Comparison of ENCODE assay signal across 21 cellular contexts in genomic region chr2:1655461-1655860, GRCh38.
A peak's percentile ranks its signal among the peaks of the same experiment; 100 is the strongest.
DNase-seq lines count a peak whose midpoint lies in the region; ATAC-seq and TF ChIP-seq lines count a peak whose summit lies in the region.
"Had no signal": no experiment of that assay in that cellular context is flagged by ENCODE, and none has a peak within 500 bp of the region (broad histone marks: within the 10 kb centered on the region; RNA-seq: fewer than 3 reads in every experiment).

No MANE protein-coding gene starts in this region.

- H3K18ac ChIP-seq in neuronal stem cell (ENCODE audit: low read length), result peak overlapping the region; percentile 46

- no peak overlapping the region for H3K4me3 Mint-ChIP-seq in chondrocyte (ENCODE audit: unreplicated experiment)
- H3K4me3 Mint-ChIP-seq: activated CD8-positive, alpha-beta memory T cell treated with anti-CD3 and anti-CD28 coated beads, Interleukin-2, amount 10 ng/mL, durations not matched to agents 7 days and 5 days; activated naive CD8-positive, alpha-beta T cell; activated T-helper 1 cell treated with anti-CD3 and anti-CD28 coated beads, Interleukin-12 subunit alpha, Interleukin-12 subunit beta, Interleukin-2, Interleukin-4 antibody, amounts not matched to agents 30 ng/mL and 10 ng/mL and 1 ng/mL, durations not matched to agents 14 hours and 24 hours and 36 hours; naive thymus-derived CD4-positive, alpha-beta T cell; T-helper 2 cell treated with Interferon-gamma antibody and Interleukin-4, amounts not matched to agents 5 μg/mL and 100 μg/mL, for 36 hours had no signal

- H3K14ac ChIP-seq in neuronal stem cell (ENCODE audit: low read length), result no peak overlapping the region

- H4K91ac ChIP-seq in neuronal stem cell (ENCODE audit: low read depth, low read length, poor library complexity), result no peak overlapping the region

- H2AFZ ChIP-seq in neuronal stem cell (ENCODE audit: low read length), result no peak overlapping the region
- H2AFZ ChIP-seq: parathyroid adenoma had no signal

- peaks cover 8 to 49% (median 26%) of the 10 kb centered on the region in 9 donors for H3K4me1 ChIP-seq in heart right ventricle
- no peaks in the 10 kb centered on the region for H3K4me1 ChIP-seq in neuronal stem cell (ENCODE audit: control insufficient read depth in 2 of 2, insufficient read depth in 1 of 2, low read depth in 1 of 2, low read length in 2 of 2)
- peaks cover 46 to 78% of the 10 kb centered on the region in 2 donors for H3K4me1 ChIP-seq in thoracic aorta (ENCODE audit: control insufficient read depth in 1 of 2, low read depth in 2 of 2)
- H3K4me1 ChIP-seq: parathyroid adenoma had no signal

- H3K27ac ChIP-seq in heart right ventricle, result peak overlapping the region in 5 of 10 donors; percentile 58 to 88 (median 71)
- no peak overlapping the region for H3K27ac ChIP-seq in neuronal stem cell (replicated peaks; ENCODE audit: low read length)
- peak overlapping the region; percentile 94 to 95 for H3K27ac ChIP-seq in thoracic aorta
- H3K27ac ChIP-seq: parathyroid adenoma had no signal

- H3K4me2 ChIP-seq in neuronal stem cell (ENCODE audit: insufficient read depth, low read length, poor library complexity, severe bottlenecking), result no peak overlapping the region

- peak overlapping the region; percentile 61 for H3K9ac ChIP-seq in neuronal stem cell (ENCODE audit: low read depth, low read length, poor library complexity)
- H3K9ac ChIP-seq: parathyroid adenoma had no signal

- no peak overlapping the region for H2AK5ac ChIP-seq in neuronal stem cell (ENCODE audit: low read depth, low read length)

- H3K27ac Mint-ChIP-seq in chondrocyte (ENCODE audit: unreplicated experiment), result no peak overlapping the region
- H3K27ac Mint-ChIP-seq: activated CD8-positive, alpha-beta memory T cell treated with anti-CD3 and anti-CD28 coated beads, Interleukin-2, amount 10 ng/mL, durations not matched to agents 7 days and 5 days; activated naive CD8-positive, alpha-beta T cell; activated T-helper 1 cell treated with anti-CD3 and anti-CD28 coated beads, Interleukin-12 subunit alpha, Interleukin-12 subunit beta, Interleukin-2, Interleukin-4 antibody, amounts not matched to agents 30 ng/mL and 10 ng/mL and 1 ng/mL, durations not matched to agents 14 hours and 24 hours and 36 hours; naive thymus-derived CD4-positive, alpha-beta T cell; T-helper 2 cell treated with Interferon-gamma antibody and Interleukin-4, amounts not matched to agents 5 μg/mL and 100 μg/mL, for 36 hours had no signal

- H3K4me1 Mint-ChIP-seq in chondrocyte (ENCODE audit: low read depth), result peaks cover 8% of the 10 kb centered on the region
- H3K4me1 Mint-ChIP-seq: activated CD8-positive, alpha-beta memory T cell treated with anti-CD3 and anti-CD28 coated beads, Interleukin-2, amount 10 ng/mL, durations not matched to agents 7 days and 5 days had no signal

- ATAC-seq in Right ventricle myocardium superior (ENCODE audit: poor library complexity), result no peak
- ATAC-seq in heart right ventricle, result no peak
- ATAC-seq in thoracic aorta (ENCODE audit: insufficient number of reproducible peaks, low FRiP score, low read depth), result no peak
- ATAC-seq: activated CD8-positive, alpha-beta memory T cell treated with anti-CD3 and anti-CD28 coated beads, Interleukin-2, amount 10 ng/mL, durations not matched to agents 7 days and 5 days; naive thymus-derived CD4-positive, alpha-beta T cell had no signal

- H3K4me3 ChIP-seq in heart right ventricle, result no peak overlapping the region
- H3K4me3 ChIP-seq in neuronal stem cell (ENCODE audit: low read length in 2 of 2), result no peak overlapping the region
- H3K4me3 ChIP-seq in thoracic aorta, result no peak overlapping the region

- H3K9me3 ChIP-seq in heart right ventricle, result no peaks in the 10 kb centered on the region
- peaks cover 0 to 4% of the 10 kb centered on the region in 2 donors for H3K9me3 ChIP-seq in neuronal stem cell (replicated peaks in 1 of 2; ENCODE audit: control insufficient read depth in 2 of 2, insufficient read depth in 1 of 2, low read depth in 1 of 2, low read length in 2 of 2)
- no peaks in the 10 kb centered on the region for H3K9me3 ChIP-seq in thoracic aorta

- no peak overlapping the region for H3K4ac ChIP-seq in neuronal stem cell (ENCODE audit: low read length)

- H3K36me3 ChIP-seq in heart right ventricle (peaks cover 0 to 47% (median 16%) of the 10 kb centered on the region in 9 donors), neuronal stem cell (replicated peaks in 1 of 2; ENCODE audit: control insufficient read depth in 2 of 2, insufficient read depth in 2 of 2, low read length in 2 of 2) (peaks cover 0 to 44% of the 10 kb centered on the region in 2 donors), thoracic aorta (peaks cover 9% of the 10 kb centered on the region)

- peak overlapping the region; percentile 27 for H3K23ac ChIP-seq in neuronal stem cell (ENCODE audit: low read depth, low read length, poor library complexity)

- no peak overlapping the region for H2BK15ac ChIP-seq in neuronal stem cell (ENCODE audit: low read length)

- no peaks in the 10 kb centered on the region for H3K9me3 Mint-ChIP-seq in chondrocyte (ENCODE audit: low read depth)
- H3K9me3 Mint-ChIP-seq: activated T-helper 1 cell treated with anti-CD3 and anti-CD28 coated beads, Interleukin-12 subunit alpha, Interleukin-12 subunit beta, Interleukin-2, Interleukin-4 antibody, amounts not matched to agents 30 ng/mL and 10 ng/mL and 1 ng/mL, durations not matched to agents 14 hours and 24 hours and 36 hours; T-helper 2 cell treated with Interferon-gamma antibody and Interleukin-4, amounts not matched to agents 5 μg/mL and 100 μg/mL, for 36 hours had no signal

- H2BK5ac ChIP-seq in neuronal stem cell (ENCODE audit: low read length), result no peak overlapping the region

- H3K36me3 Mint-ChIP-seq in chondrocyte (ENCODE audit: low read depth), result peaks cover 22% of the 10 kb centered on the region
- H3K36me3 Mint-ChIP-seq: activated CD8-positive, alpha-beta memory T cell treated with anti-CD3 and anti-CD28 coated beads, Interleukin-2, amount 10 ng/mL, durations not matched to agents 7 days and 5 days; activated naive CD8-positive, alpha-beta T cell; naive thymus-derived CD4-positive, alpha-beta T cell had no signal

- TF ChIP-seq CTCF in heart right ventricle (IDR thresholded peaks at IDR 0.05), result no peak
- TF ChIP-seq CTCF in chondrocyte (IDR thresholded peaks at IDR 0.05), result no peak
- no peak for TF ChIP-seq CTCF in thoracic aorta (IDR thresholded peaks at IDR 0.05)

- H3K27me3 ChIP-seq in heart right ventricle (peaks cover 0 to 10% (median 0%) of the 10 kb centered on the region in 7 donors), neuronal stem cell (ENCODE audit: control insufficient read depth in 3 of 3, insufficient read depth in 3 of 3, low read depth in 1 of 3, low read length in 3 of 3) (peaks cover 0 to 2% (median 0%) of the 10 kb centered on the region in 3 experiments), thoracic aorta (replicated peaks; ENCODE audit: insufficient read depth) (no peaks in the 10 kb centered on the region)

- H3K27me3 Mint-ChIP-seq in chondrocyte (ENCODE audit: low read depth), result no peaks in the 10 kb centered on the region
- H3K27me3 Mint-ChIP-seq: activated CD8-positive, alpha-beta memory T cell treated with anti-CD3 and anti-CD28 coated beads, Interleukin-2, amount 10 ng/mL, durations not matched to agents 7 days and 5 days had no signal

- 89 to 91% methylated on average over 3 of the region's 3 CpGs for WGBS in heart right ventricle, 2 donors
- WGBS in neuronal stem cell (ENCODE audit: extremely low coverage in 2 of 2, insufficient read length in 2 of 2, insufficient replicate concordance in 1 of 2), 2 donors, result no CpG with 5 or more reads among the region's 3 CpGs

- H2BK120ac ChIP-seq in neuronal stem cell (ENCODE audit: low read depth, low read length), result no peak overlapping the region

- DNase-seq in Right ventricle myocardium superior (peak; percentile 18), heart right ventricle (no peak), chondrocyte (ENCODE audit: low spot score) (peak; percentile 64), neuronal stem cell (ENCODE audit: low spot score) (no peak), thoracic aorta (ENCODE audit: low spot score) (no peak), DMS114 treated with DMSO at 0.1 percent for 48 hours (lab: John Stamatoyannopoulos, UW; ENCODE audit: unreplicated experiment) (no peak), pons (ENCODE audit: low spot score) (no peak)
- DNase-seq in activated naive CD4-positive, alpha-beta T cell (lab: John Stamatoyannopoulos, UW), result no peak
- DNase-seq: activated CD4-positive, alpha-beta T cell treated with anti-CD3 and anti-CD28 coated beads for 48 hours; activated CD8-positive, alpha-beta memory T cell treated with anti-CD3 and anti-CD28 coated beads, Interleukin-2, amount 10 ng/mL, durations not matched to agents 7 days and 5 days; C1 segment of cervical spinal cord; Calu3; naive thymus-derived CD4-positive, alpha-beta T cell; NCI-H1092 treated with DMSO at 0.1 percent for 48 hours; NCI-H1930; NCI-H2227 treated with DMSO at 0.1 percent for 48 hours; stimulated activated CD4-positive, alpha-beta T cell treated with anti-CD3 and anti-CD28 coated beads, Interleukin-1b, Interleukin-23, amount 100 ng/mL, for 48 hours had no signal

- H2BK12ac ChIP-seq in neuronal stem cell (ENCODE audit: low read length), result no peak overlapping the region

- peaks cover 5% of the 10 kb centered on the region for H3K79me1 ChIP-seq in neuronal stem cell (ENCODE audit: low read depth, low read length)

- H4K8ac ChIP-seq in neuronal stem cell (ENCODE audit: low read depth, low read length), result no peak overlapping the region

- intact Hi-C loops in Right ventricle myocardium superior (cut with DNase I) (no loop called here), heart right ventricle (cut with DNase I) (loop anchor here in 2 of 10 donors (10.0 kb wide), 1 partner anchor 89 kb away; the partner anchor contains the start of gene PXDN (in 2 of the 2))

Comparison
In these comparisons a context has a peak if more than half of its experiments do, and no peak if none do; other contexts are left out.
1. DNase-seq: peak in Right ventricle myocardium superior (single experiment) and chondrocyte (single experiment); none in heart right ventricle (0 of 2), neuronal stem cell (single experiment), thoracic aorta (single experiment), activated naive CD4-positive, alpha-beta T cell (0 of 4), DMS114 treated with DMSO at 0.1 percent for 48 hours (single experiment) and pons (single experiment).